Comparison of ENCODE assay signal across 14 cellular contexts in genomic region chr5:73540192-73540591, GRCh38. TPM values are rescaled to one million over a fixed set of nuclear protein-coding genes. Genes with fewer than 3 reads are reported as not detected.
A peak's percentile ranks its signal among the peaks of the same experiment; 100 is the strongest.
DNase-seq lines count a peak whose midpoint lies in the region; ATAC-seq and TF ChIP-seq lines count a peak whose summit lies in the region.
"Had no signal": no experiment of that assay in that cellular context is flagged by ENCODE, and none has a peak within 500 bp of the region (broad histone marks: within the 10 kb centered on the region; RNA-seq: fewer than 3 reads in every experiment).

No MANE protein-coding gene starts in this region.

- H2BK15ac ChIP-seq in neuronal stem cell (ENCODE audit: low read length), result no peak overlapping the region

- H3K4ac ChIP-seq in neuronal stem cell (ENCODE audit: low read length), result no peak overlapping the region

- no peak overlapping the region for H4K8ac ChIP-seq in neuronal stem cell (ENCODE audit: low read depth, low read length)

- no peak overlapping the region for H3K23ac ChIP-seq in neuronal stem cell (ENCODE audit: low read depth, low read length, poor library complexity)

- H2AFZ ChIP-seq in neuronal stem cell (ENCODE audit: low read length), result peak overlapping the region; percentile 87

- WGBS in neuronal stem cell (ENCODE audit: extremely low coverage in 2 of 2, insufficient read length in 2 of 2, insufficient replicate concordance in 1 of 2), 2 donors, result no CpG with 5 or more reads among the region's 3 CpGs

- H3K4me1 ChIP-seq in neuronal stem cell (ENCODE audit: control insufficient read depth in 2 of 2, insufficient read depth in 1 of 2, low read depth in 1 of 2, low read length in 2 of 2), result peaks cover 0 to 9% of the 10 kb centered on the region in 2 donors

- DNase-seq in GM04504 (ENCODE audit: low read depth) (peak; percentile 29), NCI-H69 (lab: John Stamatoyannopoulos, UW) (peak; percentile 18), choroid plexus epithelial cell (ENCODE audit: low read depth) (peak; percentile 58), neuronal stem cell (ENCODE audit: low spot score) (no peak), GM20000 (ENCODE audit: low spot score) (no peak), posterior vena cava (ENCODE audit: low spot score) (no peak)
- DNase-seq: activated CD4-positive, alpha-beta T cell treated with anti-CD3 and anti-CD28 coated beads, Interleukin-2, amount 10 ng/mL, durations not matched to agents 7 days and 5 days; activated naive CD4-positive, alpha-beta T cell; cortex of kidney; DMS153; NCI-H2107 had no signal

- no peak overlapping the region for H3K18ac ChIP-seq in neuronal stem cell (ENCODE audit: low read length)

- no peak overlapping the region for H2BK12ac ChIP-seq in neuronal stem cell (ENCODE audit: low read length)

- no peaks in the 10 kb centered on the region for H3K36me3 ChIP-seq in neuronal stem cell (replicated peaks in 1 of 2; ENCODE audit: control insufficient read depth in 2 of 2, insufficient read depth in 2 of 2, low read length in 2 of 2)
- H3K36me3 ChIP-seq: vagina had no signal

- TF ChIP-seq CTCF in choroid plexus epithelial cell (conservative IDR thresholded peaks at IDR 0.05; ENCODE audit: low read depth, low read length) (no peak), GM20000 (IDR thresholded peaks at IDR 0.05; ENCODE audit: extremely low read depth, missing control alignments) (no peak)

- H2BK5ac ChIP-seq in neuronal stem cell (ENCODE audit: low read length), result no peak overlapping the region

- H3K9me3 ChIP-seq in neuronal stem cell (replicated peaks in 1 of 2; ENCODE audit: control insufficient read depth in 2 of 2, insufficient read depth in 1 of 2, low read depth in 1 of 2, low read length in 2 of 2), result no peaks in the 10 kb centered on the region
- H3K9me3 ChIP-seq: vagina had no signal

- no peak overlapping the region for H3K4me2 ChIP-seq in neuronal stem cell (ENCODE audit: insufficient read depth, low read length, poor library complexity, severe bottlenecking)

- intact Hi-C loops in posterior vena cava (cut with DNase I), result no loop called here

- peaks cover 0 to 1% (median under 1%) of the 10 kb centered on the region in 3 experiments for H3K27me3 ChIP-seq in neuronal stem cell (ENCODE audit: control insufficient read depth in 3 of 3, insufficient read depth in 3 of 3, low read depth in 1 of 3, low read length in 3 of 3)
- H3K27me3 ChIP-seq: vagina had no signal

- no peak overlapping the region for H4K91ac ChIP-seq in neuronal stem cell (ENCODE audit: low read depth, low read length, poor library complexity)

- no peak overlapping the region for H2AK5ac ChIP-seq in neuronal stem cell (ENCODE audit: low read depth, low read length)

- ATAC-seq in HG03378 (IDR thresholded peaks at IDR 0.05; ENCODE audit: unreplicated experiment), result no peak
- ATAC-seq: sciatic nerve had no signal

- no peak overlapping the region for H3K14ac ChIP-seq in neuronal stem cell (ENCODE audit: low read length)

- H3K4me3 ChIP-seq in choroid plexus epithelial cell (ENCODE audit: low read depth, low read length), result no peak overlapping the region
- H3K4me3 ChIP-seq in neuronal stem cell (ENCODE audit: low read length in 2 of 2), result no peak overlapping the region
- H3K4me3 ChIP-seq: vagina had no signal

- H2BK120ac ChIP-seq in neuronal stem cell (ENCODE audit: low read depth, low read length), result no peak overlapping the region

- H3K27ac ChIP-seq in neuronal stem cell (replicated peaks; ENCODE audit: low read length), result no peak overlapping the region
- H3K27ac ChIP-seq: vagina had no signal

- H3K79me1 ChIP-seq in neuronal stem cell (ENCODE audit: low read depth, low read length), result no peaks in the 10 kb centered on the region

- H3K9ac ChIP-seq in neuronal stem cell (ENCODE audit: low read depth, low read length, poor library complexity), result no peak overlapping the region

RNA-seq across cellular contexts. Expression of gene ANKRA2, which starts 25.2 kb away (rescaled TPM):
- polyA plus RNA-seq in neuronal stem cell (2013, experiment 1 of 2), result 28.0 TPM
- 30.7 TPM for polyA plus RNA-seq in neuronal stem cell (2013, experiment 2 of 2)
- 10 to 100 TPM; 19.1 to 19.7 TPM for total RNA-seq in posterior vena cava

RNA-seq across cellular contexts. Expression of gene UTP15, which starts 25.4 kb away (rescaled TPM):
- polyA plus RNA-seq in neuronal stem cell (2013, experiment 1 of 2), result 10.4 TPM
- 10.0 TPM for polyA plus RNA-seq in neuronal stem cell (2013, experiment 2 of 2)
- 10 to 100 TPM; 17.6 to 17.7 TPM for total RNA-seq in posterior vena cava

RNA-seq across cellular contexts. Expression of gene BTF3, which starts 42.0 kb away (rescaled TPM):
- polyA plus RNA-seq in neuronal stem cell (2013, experiment 1 of 2), result 1,368 TPM
- 1,375 TPM for polyA plus RNA-seq in neuronal stem cell (2013, experiment 2 of 2)
- 100 to 1,000 TPM; 389 to 397 TPM for total RNA-seq in posterior vena cava

Comparison
In these comparisons a context has a peak if more than half of its experiments do, and no peak if none do; other contexts are left out.
1. DNase-seq: peak in GM04504 (single experiment), NCI-H69 (single experiment) and choroid plexus epithelial cell (single experiment); none in neuronal stem cell (single experiment), GM20000 (single experiment) and posterior vena cava (single experiment).